In genomic region chr3:196486263-196486662, GRCh38 we compare ENCODE assay signal across 11 cellular contexts. TPM values are rescaled to one million over a fixed set of nuclear protein-coding genes. Genes with fewer than 3 reads are reported as not detected.
DNase-seq lines count a peak whose midpoint lies in the region; ATAC-seq and TF ChIP-seq lines count a peak whose summit lies in the region.
"Had no signal": no experiment of that assay in that cellular context is flagged by ENCODE, and none has a peak within 500 bp of the region (broad histone marks: within the 10 kb centered on the region; RNA-seq: fewer than 3 reads in every experiment).

No MANE protein-coding gene starts in this region.

- dilution Hi-C loops in IMR-90 (cut with HindIII; ENCODE audit: low sequenced_read_pairs, unreplicated experiment), result no loop called here

- POLR2A ChIA-PET in IMR-90 (lab: Charles Lee; ENCODE audit: unreplicated experiment), result no interaction called here

- no peaks in the 10 kb centered on the region for H3K4me1 ChIP-seq in DND-41 (ENCODE audit: insufficient read depth, low read length)
- no peaks in the 10 kb centered on the region for H3K4me1 ChIP-seq in IMR-90 (ENCODE audit: control insufficient read depth, insufficient read depth, low read length)
- no peaks in the 10 kb centered on the region for H3K4me1 ChIP-seq in mesenchymal stem cell (ENCODE audit: control insufficient read depth, insufficient read depth, low read depth, low read length)

- H3K23ac ChIP-seq in IMR-90 (ENCODE audit: low read depth, low read length) (no peak overlapping the region), mesenchymal stem cell (ENCODE audit: low read length in 2 of 2) (no peak overlapping the region)

- H2AFZ ChIP-seq in DND-41 (ENCODE audit: low read depth, low read length) (no peak overlapping the region), IMR-90 (replicated peaks; ENCODE audit: low read length, poor library complexity) (no peak overlapping the region), mesenchymal stem cell (ENCODE audit: low read depth, low read length) (no peak overlapping the region)

- H3K56ac ChIP-seq in IMR-90 (ENCODE audit: extremely low read depth, insufficient read depth, low read length), result no peak overlapping the region

- no peak for TF ChIP-seq POLR2A in IMR-90 (IDR thresholded peaks at IDR 0.05; ENCODE audit: low read depth, low read length)

- H2BK120ac ChIP-seq in IMR-90 (ENCODE audit: low read depth, low read length), result no peak overlapping the region
- H2BK120ac ChIP-seq in mesenchymal stem cell (ENCODE audit: low read depth, low read length), result no peak overlapping the region

- H2AK9ac ChIP-seq in IMR-90 (replicated peaks; ENCODE audit: low read depth, low read length, poor library complexity), result no peak overlapping the region

- H3K79me1 ChIP-seq in IMR-90 (ENCODE audit: low read depth in 1 of 2, low read length in 2 of 2) (peaks cover 15 to 24% of the 10 kb centered on the region in 2 experiments), mesenchymal stem cell (replicated peaks; ENCODE audit: low read length, poor library complexity, severe bottlenecking) (peaks cover 23% of the 10 kb centered on the region)

- peak; percentile 54 for TF ChIP-seq CTCF in DND-41 (IDR thresholded peaks at IDR 0.05; ENCODE audit: borderline replicate concordance, extremely low read depth, low read length, poor library complexity, severe bottlenecking)
- TF ChIP-seq CTCF in IMR-90 (conservative IDR thresholded peaks at IDR 0.05; ENCODE audit: low read depth, low read length), result peak; percentile 19; the same call in 1 of the 2 replicates

- H3K4me3 ChIP-seq in DND-41 (ENCODE audit: low read depth in 1 of 2, low read length in 2 of 2), result no peak overlapping the region
- no peak overlapping the region for H3K4me3 ChIP-seq in IMR-90 (ENCODE audit: insufficient read depth, low read depth, low read length)
- no peak overlapping the region for H3K4me3 ChIP-seq in mesenchymal stem cell (ENCODE audit: insufficient read depth in 1 of 2, low read depth in 1 of 2, low read length in 2 of 2)

- no peak overlapping the region for H3K27ac Mint-ChIP-seq in activated naive CD4-positive, alpha-beta T cell treated with anti-CD3 and anti-CD28 coated beads, Interleukin-2, amount 10 ng/mL, durations not matched to agents 7 days and 5 days
- H3K27ac Mint-ChIP-seq: activated T-cell treated with anti-CD3 and anti-CD28 coated beads, Interleukin-2, amount 50 U/mL, for 72 hours had no signal

- H3K4me1 Mint-ChIP-seq in activated naive CD4-positive, alpha-beta T cell treated with anti-CD3 and anti-CD28 coated beads, Interleukin-2, amount 10 ng/mL, durations not matched to agents 7 days and 5 days, result peaks cover 11% of the 10 kb centered on the region

- H2AK5ac ChIP-seq in IMR-90 (ENCODE audit: low read depth, low read length), result no peak overlapping the region
- no peak overlapping the region for H2AK5ac ChIP-seq in mesenchymal stem cell (ENCODE audit: low read length, severe bottlenecking)

- DNase-seq in DND-41 (peak; percentile 27), IMR-90 (no peak), mesenchymal stem cell (peak; percentile 8), AG08395 (ENCODE audit: low spot score) (no peak)
- peak; percentile 39 for DNase-seq in activated naive CD4-positive, alpha-beta T cell treated with anti-CD3 and anti-CD28 coated beads, Interleukin-2, amount 10 ng/mL, durations not matched to agents 7 days and 5 days
- DNase-seq: NCI-H82 had no signal

- no TSS peak for BruUV-seq in IMR-90 (replicated peaks; lab: Mats Ljungman, UMichigan)

- H4K8ac ChIP-seq in IMR-90 (ENCODE audit: low read depth in 2 of 2, low read length in 2 of 2) (no peak overlapping the region), mesenchymal stem cell (ENCODE audit: low read length) (no peak overlapping the region)

- H3K18ac ChIP-seq in IMR-90 (ENCODE audit: low read depth, low read length) (no peak overlapping the region), mesenchymal stem cell (ENCODE audit: low read depth in 1 of 2, low read length in 2 of 2) (no peak overlapping the region)

- H4K20me1 ChIP-seq in DND-41 (ENCODE audit: insufficient read depth, low read length), result peaks cover 34% of the 10 kb centered on the region; the same call in 1 of the 2 replicates
- H4K20me1 ChIP-seq in IMR-90 (ENCODE audit: insufficient read depth, low read length), result peaks cover 11% of the 10 kb centered on the region

- H3K4me3 Mint-ChIP-seq in activated naive CD4-positive, alpha-beta T cell treated with anti-CD3 and anti-CD28 coated beads, Interleukin-2, amount 10 ng/mL, durations not matched to agents 7 days and 5 days, result no peak overlapping the region
- H3K4me3 Mint-ChIP-seq: activated T-cell treated with anti-CD3 and anti-CD28 coated beads, Interleukin-2, amount 50 U/mL, for 72 hours had no signal

- H3K27me3 Mint-ChIP-seq in activated naive CD4-positive, alpha-beta T cell treated with anti-CD3 and anti-CD28 coated beads, Interleukin-2, amount 10 ng/mL, durations not matched to agents 7 days and 5 days, result no peaks in the 10 kb centered on the region

- no peaks in the 10 kb centered on the region for H3K9me3 ChIP-seq in DND-41 (ENCODE audit: insufficient read depth, low read length, severe bottlenecking)
- H3K9me3 ChIP-seq in IMR-90 (ENCODE audit: control insufficient read depth, insufficient read depth, low read length), result no peaks in the 10 kb centered on the region
- no peaks in the 10 kb centered on the region for H3K9me3 ChIP-seq in mesenchymal stem cell (ENCODE audit: control insufficient read depth, low read length)

- no peak overlapping the region for H2BK12ac ChIP-seq in mesenchymal stem cell (ENCODE audit: low read length in 2 of 2)

- no peak overlapping the region for H3K4me2 ChIP-seq in DND-41 (ENCODE audit: insufficient read depth, low read length)
- no peak overlapping the region for H3K4me2 ChIP-seq in IMR-90 (ENCODE audit: low read depth, low read length)
- H3K4me2 ChIP-seq in mesenchymal stem cell (ENCODE audit: low read length, poor library complexity, severe bottlenecking), result no peak overlapping the region

- WGBS in IMR-90 (ENCODE audit: extremely low coverage in 2 of 2, insufficient read length in 1 of 2), 2 experiments, result no CpG with 5 or more reads among the region's 8 CpGs
- 95% methylated on average over 7 of the region's 8 CpGs for WGBS in mesenchymal stem cell

- H3K9me3 Mint-ChIP-seq in activated naive CD4-positive, alpha-beta T cell treated with anti-CD3 and anti-CD28 coated beads, Interleukin-2, amount 10 ng/mL, durations not matched to agents 7 days and 5 days, result no peaks in the 10 kb centered on the region
- H3K9me3 Mint-ChIP-seq: activated T-cell treated with anti-CD3 and anti-CD28 coated beads, Interleukin-2, amount 50 U/mL, for 72 hours had no signal

- in situ Hi-C loops in IMR-90 (cut with MboI; ENCODE audit: low sequenced_read_pairs), result no loop called here

- H4K5ac ChIP-seq in IMR-90 (ENCODE audit: low read depth, low read length), result no peak overlapping the region

- H3K27ac ChIP-seq in DND-41 (ENCODE audit: low read length), result no peak overlapping the region
- no peak overlapping the region for H3K27ac ChIP-seq in IMR-90 (ENCODE audit: insufficient read depth, low read length)
- no peak overlapping the region for H3K27ac ChIP-seq in mesenchymal stem cell (ENCODE audit: low read length, poor library complexity, severe bottlenecking)

- no peaks in the 10 kb centered on the region for H3K9me1 ChIP-seq in IMR-90 (ENCODE audit: insufficient read depth, low read length)

- intact Hi-C loops in IMR-90 (cut with micrococcal nuclease), result no loop called here

- peaks cover 71% of the 10 kb centered on the region for H3K36me3 ChIP-seq in DND-41 (ENCODE audit: insufficient read depth, low read length)
- peaks cover 33% of the 10 kb centered on the region for H3K36me3 ChIP-seq in IMR-90 (ENCODE audit: control insufficient read depth, insufficient read depth, low read length)
- peaks cover 23 to 70% of the 10 kb centered on the region in 2 experiments for H3K36me3 ChIP-seq in mesenchymal stem cell (ENCODE audit: control insufficient read depth in 1 of 2, insufficient read depth in 2 of 2, low read depth in 1 of 2, low read length in 2 of 2)

- H3K79me2 ChIP-seq in DND-41 (ENCODE audit: insufficient read depth, low read length), result peaks cover 66% of the 10 kb centered on the region

- no peaks in the 10 kb centered on the region for H3K27me3 ChIP-seq in DND-41 (ENCODE audit: insufficient read depth, low read length, poor library complexity)
- H3K27me3 ChIP-seq in IMR-90 (ENCODE audit: control insufficient read depth, insufficient read depth, low read length), result no peaks in the 10 kb centered on the region
- H3K27me3 ChIP-seq in mesenchymal stem cell (ENCODE audit: control insufficient read depth in 1 of 2, insufficient read depth in 1 of 2, low read length in 2 of 2), result no peaks in the 10 kb centered on the region

- H3K36me3 Mint-ChIP-seq in activated naive CD4-positive, alpha-beta T cell treated with anti-CD3 and anti-CD28 coated beads, Interleukin-2, amount 10 ng/mL, durations not matched to agents 7 days and 5 days, result peaks cover 48% of the 10 kb centered on the region

- H2BK20ac ChIP-seq in IMR-90 (ENCODE audit: low read depth, low read length), result no peak overlapping the region

- H2BK5ac ChIP-seq in IMR-90 (ENCODE audit: low read depth, low read length, poor library complexity, severe bottlenecking) (no peak overlapping the region), mesenchymal stem cell (ENCODE audit: low read depth, low read length, poor library complexity, severe bottlenecking) (no peak overlapping the region)

- H2BK15ac ChIP-seq in IMR-90 (ENCODE audit: low read depth, low read length), result no peak overlapping the region
- no peak overlapping the region for H2BK15ac ChIP-seq in mesenchymal stem cell (ENCODE audit: low read depth, poor library complexity, severe bottlenecking)

- H3K14ac ChIP-seq in IMR-90 (replicated peaks; ENCODE audit: low read depth, low read length) (no peak overlapping the region), mesenchymal stem cell (ENCODE audit: low read length in 2 of 2) (no peak overlapping the region)

- CTCF ChIA-PET in IMR-90 (lab: Yijun Ruan, JAX), result no interaction called here
- CTCF ChIA-PET in activated naive CD4-positive, alpha-beta T cell treated with anti-CD3 and anti-CD28 coated beads, Interleukin-2, amount 10 ng/mL, durations not matched to agents 7 days and 5 days (lab: Charles Lee), result interaction anchor here (0.8 to 3.3 kb wide), 7 partner anchors 24 to 201 kb away, joined by 3 to 26 read pairs (median 4); no protein-coding TSS in a partner anchor

- H3K4ac ChIP-seq in IMR-90 (ENCODE audit: low read depth, low read length) (no peak overlapping the region), mesenchymal stem cell (ENCODE audit: low read depth in 1 of 2, low read length in 2 of 2) (no peak overlapping the region)

- H3K9ac ChIP-seq in DND-41 (ENCODE audit: low read depth, low read length) (no peak overlapping the region), IMR-90 (ENCODE audit: low read depth, low read length) (no peak overlapping the region), mesenchymal stem cell (ENCODE audit: low read length) (no peak overlapping the region)

- H4K91ac ChIP-seq in IMR-90 (ENCODE audit: insufficient read depth, low read depth, low read length), result no peak overlapping the region
- H4K91ac ChIP-seq in mesenchymal stem cell (ENCODE audit: low read length), result no peak overlapping the region

- ATAC-seq in DND-41 (ENCODE audit: insufficient read depth, low read depth) (peak; percentile 54), IMR-90 (ENCODE audit: low read depth) (no peak), GM21423 (IDR thresholded peaks at IDR 0.05; ENCODE audit: unreplicated experiment) (no peak), HG03175 (IDR thresholded peaks at IDR 0.05; ENCODE audit: unreplicated experiment) (no peak)
- ATAC-seq: activated T-cell treated with anti-CD3 and anti-CD28 coated beads, Interleukin-2, amount 50 U/mL, for 72 hours had no signal

- no peak for TF ChIP-seq RAD21 in IMR-90 (IDR thresholded peaks at IDR 0.05; ENCODE audit: low read length)

RNA-seq across cellular contexts. Expression of gene RNF168, which starts 17.3 kb away (rescaled TPM):
- 15.2 and 18.1 TPM in 2 replicates for total RNA-seq in IMR-90 (2012; rRNA removed)
- polyA plus RNA-seq in IMR-90 (2012; rRNA removed), result 2.5 TPM in 2 replicates
- polyA plus RNA-seq in IMR-90 (2012; cell fraction: cytosol; rRNA removed), result 0.81 and 1.3 TPM in 2 replicates
- polyA plus RNA-seq in IMR-90 (2012; cell fraction: nucleus; rRNA removed; ENCODE audit: low replicate concordance), result 1.3 and 3.3 TPM in 2 replicates
- polyA plus RNA-seq in mesenchymal stem cell (2013, experiment 1 of 2), result 14.6 TPM
- 14.1 TPM for polyA plus RNA-seq in mesenchymal stem cell (2013, experiment 2 of 2)

RNA-seq across cellular contexts. Expression of gene SMCO1, which starts 28.9 kb away (rescaled TPM):
- not detected in 2 replicates for total RNA-seq in IMR-90 (2012; rRNA removed)
- polyA plus RNA-seq in IMR-90 (2012; rRNA removed), result not detected in 2 replicates
- not detected in 2 replicates for polyA plus RNA-seq in IMR-90 (2012; cell fraction: cytosol; rRNA removed)
- polyA plus RNA-seq in IMR-90 (2012; cell fraction: nucleus; rRNA removed; ENCODE audit: low replicate concordance), result 0.03 TPM in 1 of 2 replicates, not detected in the other
- not detected for polyA plus RNA-seq in mesenchymal stem cell (2013, experiment 1 of 2)
- not detected for polyA plus RNA-seq in mesenchymal stem cell (2013, experiment 2 of 2)
- total RNA-seq: activated T-cell treated with anti-CD3 and anti-CD28 coated beads, Interleukin-2, amount 50 U/mL, for 72 hours; renal cortical epithelial cell; temporal lobe had no signal

RNA-seq across cellular contexts. Expression of gene UBXN7, which starts 54.0 kb away (rescaled TPM):
- total RNA-seq in IMR-90 (2012; rRNA removed), result 16.1 and 18.9 TPM in 2 replicates
- 8.3 and 8.6 TPM in 2 replicates for polyA plus RNA-seq in IMR-90 (2012; rRNA removed)
- polyA plus RNA-seq in IMR-90 (2012; cell fraction: cytosol; rRNA removed), result 1.7 and 1.9 TPM in 2 replicates
- 1.3 and 14.0 TPM in 2 replicates for polyA plus RNA-seq in IMR-90 (2012; cell fraction: nucleus; rRNA removed; ENCODE audit: low replicate concordance)
- 23.3 TPM for polyA plus RNA-seq in mesenchymal stem cell (2013, experiment 1 of 2)
- polyA plus RNA-seq in mesenchymal stem cell (2013, experiment 2 of 2), result 20.7 TPM

Comparison
In these comparisons a context has a peak if more than half of its experiments do, and no peak if none do; other contexts are left out.
1. DNase-seq: peak in DND-41 (single experiment), activated naive CD4-positive, alpha-beta T cell treated with anti-CD3 and anti-CD28 coated beads, Interleukin-2, amount 10 ng/mL, durations not matched to agents 7 days and 5 days (single experiment) and mesenchymal stem cell (single experiment); none in IMR-90 (single experiment) and AG08395 (single experiment).